ENCODE assay signal across 2 cellular contexts in genomic region chr13:32804673-32805260, GRCh38.
TF ChIP-seq lines count a peak whose summit lies in the region.

No MANE protein-coding gene starts in this region.

TF ChIP-seq in IMR-90, 13 proteins besides CTCF, POLR2A, EP300 and RAD21 (continued from another document):
- TF ChIP-seq USF2 (IDR thresholded peaks at IDR 0.05; ENCODE audit: low read depth, low read length) (no peak), CEBPB (IDR thresholded peaks at IDR 0.05; ENCODE audit: low read depth, low read length) (no peak), BHLHE40 (IDR thresholded peaks at IDR 0.05; ENCODE audit: low read depth, low read length) (no peak), FOS (IDR thresholded peaks at IDR 0.05; ENCODE audit: low read depth, low read length) (no peak), MAFK (IDR thresholded peaks at IDR 0.05; ENCODE audit: low read depth, low read length) (no peak), MXI1 (IDR thresholded peaks at IDR 0.05; ENCODE audit: borderline replicate concordance, low read depth, low read length) (no peak), CHD1 (IDR thresholded peaks at IDR 0.05; ENCODE audit: low read depth, low read length) (no peak), SMC3 (IDR thresholded peaks at IDR 0.05; ENCODE audit: low read depth, low read length) (no peak), MAZ (IDR thresholded peaks at IDR 0.05; ENCODE audit: borderline replicate concordance, low read depth, low read length) (no peak), RCOR1 (IDR thresholded peaks at IDR 0.05; ENCODE audit: insufficient replicate concordance, low read length) (no peak)

TF ChIP-seq in WTC11, 78 proteins besides CTCF, POLR2A, EP300 and RAD21 (continued from another document):
- TF ChIP-seq ATF3 (CRISPR knock-in tag; conservative IDR thresholded peaks at IDR 0.05) (no peak), NFATC4 (CRISPR knock-in tag; IDR thresholded peaks at IDR 0.05) (no peak), CBFB (CRISPR knock-in tag; IDR thresholded peaks at IDR 0.05; ENCODE audit: low read depth) (no peak), TEAD4 (CRISPR knock-in tag; IDR thresholded peaks at IDR 0.05) (no peak), ZSCAN18 (CRISPR knock-in tag; IDR thresholded peaks at IDR 0.05) (no peak), ATF1 (CRISPR knock-in tag; IDR thresholded peaks at IDR 0.05) (no peak), GABPB1 (CRISPR knock-in tag; IDR thresholded peaks at IDR 0.05) (no peak), NR3C1 (CRISPR knock-in tag; conservative IDR thresholded peaks at IDR 0.05; ENCODE audit: low read depth) (no peak)
